1 cellular context compared by ENCODE assay signal in the genomic region with DNA sequence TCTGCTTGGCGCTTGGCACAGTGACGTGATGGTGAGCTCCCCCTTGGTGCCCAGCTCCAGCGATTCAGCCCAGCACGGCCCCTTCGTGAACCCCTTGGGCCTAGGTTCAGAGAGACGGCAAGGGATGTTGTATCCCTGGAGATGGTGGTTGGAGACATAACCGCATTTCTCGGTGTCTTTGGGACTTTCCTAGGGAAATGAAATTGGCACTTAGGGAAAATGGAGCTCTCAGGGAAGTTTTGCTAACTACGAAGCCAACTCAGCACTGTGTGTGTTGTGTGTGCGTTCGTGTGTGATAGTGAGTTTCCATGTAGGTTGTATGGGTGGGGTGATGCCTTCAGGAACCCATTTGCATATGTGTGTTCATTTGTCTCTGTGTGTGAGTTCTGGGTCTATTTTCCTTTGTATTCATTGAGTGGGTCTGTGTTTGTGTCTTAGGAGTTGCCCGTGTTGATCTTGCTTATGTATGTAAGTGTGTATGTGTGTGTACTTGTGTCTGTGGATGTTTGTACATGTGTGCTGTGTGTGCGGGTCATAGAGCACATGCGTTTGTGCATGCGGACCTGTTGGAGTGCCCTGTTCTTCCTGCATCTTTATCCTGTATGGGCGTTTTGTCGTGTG.
TF ChIP-seq lines count a peak whose summit lies in the region.

No MANE protein-coding gene starts in this region.

TF ChIP-seq in HepG2, 621 proteins besides CTCF, POLR2A, EP300 and RAD21 (continues in another document):
- TF ChIP-seq, protein P1, sequence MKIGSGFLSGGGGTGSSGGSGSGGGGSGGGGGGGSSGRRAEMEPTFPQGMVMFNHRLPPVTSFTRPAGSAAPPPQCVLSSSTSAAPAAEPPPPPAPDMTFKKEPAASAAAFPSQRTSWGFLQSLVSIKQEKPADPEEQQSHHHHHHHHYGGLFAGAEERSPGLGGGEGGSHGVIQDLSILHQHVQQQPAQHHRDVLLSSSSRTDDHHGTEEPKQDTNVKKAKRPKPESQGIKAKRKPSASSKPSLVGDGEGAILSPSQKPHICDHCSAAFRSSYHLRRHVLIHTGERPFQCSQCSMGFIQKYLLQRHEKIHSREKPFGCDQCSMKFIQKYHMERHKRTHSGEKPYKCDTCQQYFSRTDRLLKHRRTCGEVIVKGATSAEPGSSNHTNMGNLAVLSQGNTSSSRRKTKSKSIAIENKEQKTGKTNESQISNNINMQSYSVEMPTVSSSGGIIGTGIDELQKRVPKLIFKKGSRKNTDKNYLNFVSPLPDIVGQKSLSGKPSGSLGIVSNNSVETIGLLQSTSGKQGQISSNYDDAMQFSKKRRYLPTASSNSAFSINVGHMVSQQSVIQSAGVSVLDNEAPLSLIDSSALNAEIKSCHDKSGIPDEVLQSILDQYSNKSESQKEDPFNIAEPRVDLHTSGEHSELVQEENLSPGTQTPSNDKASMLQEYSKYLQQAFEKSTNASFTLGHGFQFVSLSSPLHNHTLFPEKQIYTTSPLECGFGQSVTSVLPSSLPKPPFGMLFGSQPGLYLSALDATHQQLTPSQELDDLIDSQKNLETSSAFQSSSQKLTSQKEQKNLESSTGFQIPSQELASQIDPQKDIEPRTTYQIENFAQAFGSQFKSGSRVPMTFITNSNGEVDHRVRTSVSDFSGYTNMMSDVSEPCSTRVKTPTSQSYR (CRISPR knock-in tag; IDR thresholded peaks at IDR 0.05; ENCODE audit: borderline replicate concordance) = no peak
- TF ChIP-seq SETDB1 (CRISPR knock-in tag; IDR thresholded peaks at IDR 0.05; ENCODE audit: borderline replicate concordance) (no peak; the same call in 1 of the 2 replicates), NFIC (IDR thresholded peaks at IDR 0.05; ENCODE audit: low read length) (no peak), SPEN (CRISPR knock-in tag; IDR thresholded peaks at IDR 0.05; ENCODE audit: low read depth) (no peak; the same call in 1 of the 2 replicates), KLF11 (CRISPR knock-in tag; IDR thresholded peaks at IDR 0.05) (no peak), FOXM1 (CRISPR knock-in tag; IDR thresholded peaks at IDR 0.05) (no peak), ZNF781 (CRISPR knock-in tag; IDR thresholded peaks at IDR 0.05; ENCODE audit: borderline replicate concordance, not compliant biosample characterization) (peak; percentile 20), ZNF143 (CRISPR knock-in tag; IDR thresholded peaks at IDR 0.05) (0 out of 2 replicates have a peak, but pooled peaks have one; percentile 29), ZNF674 (CRISPR knock-in tag; IDR thresholded peaks at IDR 0.05; ENCODE audit: low read depth) (peak; percentile 38; the same call in 1 of the 2 replicates), RBM22 (optimal IDR thresholded peaks at IDR 0.05; ENCODE audit: low read length) (no peak), SAFB2 (CRISPR knock-in tag; IDR thresholded peaks at IDR 0.05; ENCODE audit: borderline replicate concordance, low read depth) (no peak), ZNF75D (CRISPR knock-in tag; IDR thresholded peaks at IDR 0.05; ENCODE audit: borderline replicate concordance) (no peak), KAT7 (CRISPR knock-in tag; IDR thresholded peaks at IDR 0.05; ENCODE audit: borderline replicate concordance) (peak; percentile 52; the same call in 1 of the 2 replicates), EED (CRISPR knock-in tag; IDR thresholded peaks at IDR 0.05) (peak; percentile 42; the same call in 1 of the 2 replicates), AKAP8 (CRISPR knock-in tag; IDR thresholded peaks at IDR 0.05) (no peak), NR2F2 (IDR thresholded peaks at IDR 0.05; ENCODE audit: borderline replicate concordance, low read depth) (0 out of 2 replicates have a peak, but pooled peaks have one; percentile 31), ARNT2 (CRISPR knock-in tag; IDR thresholded peaks at IDR 0.05; ENCODE audit: low read depth) (peak; percentile 23; the same call in 1 of the 2 replicates), ZNF180 (CRISPR knock-in tag; IDR thresholded peaks at IDR 0.05; ENCODE audit: borderline replicate concordance, low read depth) (peak; percentile 91; the same call in 1 of the 2 replicates), RORA (CRISPR knock-in tag; IDR thresholded peaks at IDR 0.05) (no peak)
- TF ChIP-seq, protein P2, sequence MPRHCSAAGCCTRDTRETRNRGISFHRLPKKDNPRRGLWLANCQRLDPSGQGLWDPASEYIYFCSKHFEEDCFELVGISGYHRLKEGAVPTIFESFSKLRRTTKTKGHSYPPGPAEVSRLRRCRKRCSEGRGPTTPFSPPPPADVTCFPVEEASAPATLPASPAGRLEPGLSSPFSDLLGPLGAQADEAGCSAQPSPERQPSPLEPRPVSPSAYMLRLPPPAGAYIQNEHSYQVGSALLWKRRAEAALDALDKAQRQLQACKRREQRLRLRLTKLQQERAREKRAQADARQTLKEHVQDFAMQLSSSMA (CRISPR knock-in tag; IDR thresholded peaks at IDR 0.05) = no peak
- TF ChIP-seq, protein P3, sequence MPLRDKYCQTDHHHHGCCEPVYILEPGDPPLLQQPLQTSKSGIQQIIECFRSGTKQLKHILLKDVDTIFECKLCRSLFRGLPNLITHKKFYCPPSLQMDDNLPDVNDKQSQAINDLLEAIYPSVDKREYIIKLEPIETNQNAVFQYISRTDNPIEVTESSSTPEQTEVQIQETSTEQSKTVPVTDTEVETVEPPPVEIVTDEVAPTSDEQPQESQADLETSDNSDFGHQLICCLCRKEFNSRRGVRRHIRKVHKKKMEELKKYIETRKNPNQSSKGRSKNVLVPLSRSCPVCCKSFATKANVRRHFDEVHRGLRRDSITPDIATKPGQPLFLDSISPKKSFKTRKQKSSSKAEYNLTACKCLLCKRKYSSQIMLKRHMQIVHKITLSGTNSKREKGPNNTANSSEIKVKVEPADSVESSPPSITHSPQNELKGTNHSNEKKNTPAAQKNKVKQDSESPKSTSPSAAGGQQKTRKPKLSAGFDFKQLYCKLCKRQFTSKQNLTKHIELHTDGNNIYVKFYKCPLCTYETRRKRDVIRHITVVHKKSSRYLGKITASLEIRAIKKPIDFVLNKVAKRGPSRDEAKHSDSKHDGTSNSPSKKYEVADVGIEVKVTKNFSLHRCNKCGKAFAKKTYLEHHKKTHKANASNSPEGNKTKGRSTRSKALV (CRISPR knock-in tag; IDR thresholded peaks at IDR 0.05) = no peak; the same call in none of the 2 replicates
- TF ChIP-seq, protein P4, sequence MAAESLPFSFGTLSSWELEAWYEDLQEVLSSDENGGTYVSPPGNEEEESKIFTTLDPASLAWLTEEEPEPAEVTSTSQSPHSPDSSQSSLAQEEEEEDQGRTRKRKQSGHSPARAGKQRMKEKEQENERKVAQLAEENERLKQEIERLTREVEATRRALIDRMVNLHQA (CRISPR knock-in tag; IDR thresholded peaks at IDR 0.05) = no peak
- TF ChIP-seq, protein P5, sequence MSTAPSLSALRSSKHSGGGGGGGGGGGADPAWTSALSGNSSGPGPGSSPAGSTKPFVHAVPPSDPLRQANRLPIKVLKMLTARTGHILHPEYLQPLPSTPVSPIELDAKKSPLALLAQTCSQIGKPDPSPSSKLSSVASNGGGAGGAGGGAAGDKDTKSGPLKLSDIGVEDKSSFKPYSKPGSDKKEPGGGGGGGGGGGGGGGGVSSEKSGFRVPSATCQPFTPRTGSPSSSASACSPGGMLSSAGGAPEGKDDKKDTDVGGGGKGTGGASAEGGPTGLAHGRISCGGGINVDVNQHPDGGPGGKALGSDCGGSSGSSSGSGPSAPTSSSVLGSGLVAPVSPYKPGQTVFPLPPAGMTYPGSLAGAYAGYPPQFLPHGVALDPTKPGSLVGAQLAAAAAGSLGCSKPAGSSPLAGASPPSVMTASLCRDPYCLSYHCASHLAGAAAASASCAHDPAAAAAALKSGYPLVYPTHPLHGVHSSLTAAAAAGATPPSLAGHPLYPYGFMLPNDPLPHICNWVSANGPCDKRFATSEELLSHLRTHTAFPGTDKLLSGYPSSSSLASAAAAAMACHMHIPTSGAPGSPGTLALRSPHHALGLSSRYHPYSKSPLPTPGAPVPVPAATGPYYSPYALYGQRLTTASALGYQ (CRISPR knock-in tag; IDR thresholded peaks at IDR 0.05) = no peak; the same call in 1 of the 2 replicates
- TF ChIP-seq, protein P6, sequence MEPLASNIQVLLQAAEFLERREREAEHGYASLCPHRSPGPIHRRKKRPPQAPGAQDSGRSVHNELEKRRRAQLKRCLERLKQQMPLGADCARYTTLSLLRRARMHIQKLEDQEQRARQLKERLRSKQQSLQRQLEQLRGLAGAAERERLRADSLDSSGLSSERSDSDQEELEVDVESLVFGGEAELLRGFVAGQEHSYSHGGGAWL (CRISPR knock-in tag; IDR thresholded peaks at IDR 0.05) = no peak
- TF ChIP-seq, protein P7, sequence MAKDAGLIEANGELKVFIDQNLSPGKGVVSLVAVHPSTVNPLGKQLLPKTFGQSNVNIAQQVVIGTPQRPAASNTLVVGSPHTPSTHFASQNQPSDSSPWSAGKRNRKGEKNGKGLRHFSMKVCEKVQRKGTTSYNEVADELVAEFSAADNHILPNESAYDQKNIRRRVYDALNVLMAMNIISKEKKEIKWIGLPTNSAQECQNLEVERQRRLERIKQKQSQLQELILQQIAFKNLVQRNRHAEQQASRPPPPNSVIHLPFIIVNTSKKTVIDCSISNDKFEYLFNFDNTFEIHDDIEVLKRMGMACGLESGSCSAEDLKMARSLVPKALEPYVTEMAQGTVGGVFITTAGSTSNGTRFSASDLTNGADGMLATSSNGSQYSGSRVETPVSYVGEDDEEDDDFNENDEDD (CRISPR knock-in tag; IDR thresholded peaks at IDR 0.05; ENCODE audit: borderline replicate concordance) = no peak
- TF ChIP-seq, protein P8, sequence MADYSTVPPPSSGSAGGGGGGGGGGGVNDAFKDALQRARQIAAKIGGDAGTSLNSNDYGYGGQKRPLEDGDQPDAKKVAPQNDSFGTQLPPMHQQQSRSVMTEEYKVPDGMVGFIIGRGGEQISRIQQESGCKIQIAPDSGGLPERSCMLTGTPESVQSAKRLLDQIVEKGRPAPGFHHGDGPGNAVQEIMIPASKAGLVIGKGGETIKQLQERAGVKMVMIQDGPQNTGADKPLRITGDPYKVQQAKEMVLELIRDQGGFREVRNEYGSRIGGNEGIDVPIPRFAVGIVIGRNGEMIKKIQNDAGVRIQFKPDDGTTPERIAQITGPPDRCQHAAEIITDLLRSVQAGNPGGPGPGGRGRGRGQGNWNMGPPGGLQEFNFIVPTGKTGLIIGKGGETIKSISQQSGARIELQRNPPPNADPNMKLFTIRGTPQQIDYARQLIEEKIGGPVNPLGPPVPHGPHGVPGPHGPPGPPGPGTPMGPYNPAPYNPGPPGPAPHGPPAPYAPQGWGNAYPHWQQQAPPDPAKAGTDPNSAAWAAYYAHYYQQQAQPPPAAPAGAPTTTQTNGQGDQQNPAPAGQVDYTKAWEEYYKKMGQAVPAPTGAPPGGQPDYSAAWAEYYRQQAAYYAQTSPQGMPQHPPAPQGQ (CRISPR knock-in tag; IDR thresholded peaks at IDR 0.05; ENCODE audit: borderline replicate concordance) = no peak
- TF ChIP-seq, protein P9, sequence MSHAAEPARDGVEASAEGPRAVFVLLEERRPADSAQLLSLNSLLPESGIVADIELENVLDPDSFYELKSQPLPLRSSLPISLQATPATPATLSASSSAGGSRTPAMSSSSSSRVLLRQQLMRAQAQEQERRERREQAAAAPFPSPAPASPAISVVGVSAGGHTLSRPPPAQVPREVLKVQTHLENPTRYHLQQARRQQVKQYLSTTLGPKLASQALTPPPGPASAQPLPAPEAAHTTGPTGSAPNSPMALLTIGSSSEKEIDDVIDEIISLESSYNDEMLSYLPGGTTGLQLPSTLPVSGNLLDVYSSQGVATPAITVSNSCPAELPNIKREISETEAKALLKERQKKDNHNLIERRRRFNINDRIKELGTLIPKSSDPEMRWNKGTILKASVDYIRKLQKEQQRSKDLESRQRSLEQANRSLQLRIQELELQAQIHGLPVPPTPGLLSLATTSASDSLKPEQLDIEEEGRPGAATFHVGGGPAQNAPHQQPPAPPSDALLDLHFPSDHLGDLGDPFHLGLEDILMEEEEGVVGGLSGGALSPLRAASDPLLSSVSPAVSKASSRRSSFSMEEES (CRISPR knock-in tag; IDR thresholded peaks at IDR 0.05) = no peak; the same call in 1 of the 2 replicates
- TF ChIP-seq, protein P10, sequence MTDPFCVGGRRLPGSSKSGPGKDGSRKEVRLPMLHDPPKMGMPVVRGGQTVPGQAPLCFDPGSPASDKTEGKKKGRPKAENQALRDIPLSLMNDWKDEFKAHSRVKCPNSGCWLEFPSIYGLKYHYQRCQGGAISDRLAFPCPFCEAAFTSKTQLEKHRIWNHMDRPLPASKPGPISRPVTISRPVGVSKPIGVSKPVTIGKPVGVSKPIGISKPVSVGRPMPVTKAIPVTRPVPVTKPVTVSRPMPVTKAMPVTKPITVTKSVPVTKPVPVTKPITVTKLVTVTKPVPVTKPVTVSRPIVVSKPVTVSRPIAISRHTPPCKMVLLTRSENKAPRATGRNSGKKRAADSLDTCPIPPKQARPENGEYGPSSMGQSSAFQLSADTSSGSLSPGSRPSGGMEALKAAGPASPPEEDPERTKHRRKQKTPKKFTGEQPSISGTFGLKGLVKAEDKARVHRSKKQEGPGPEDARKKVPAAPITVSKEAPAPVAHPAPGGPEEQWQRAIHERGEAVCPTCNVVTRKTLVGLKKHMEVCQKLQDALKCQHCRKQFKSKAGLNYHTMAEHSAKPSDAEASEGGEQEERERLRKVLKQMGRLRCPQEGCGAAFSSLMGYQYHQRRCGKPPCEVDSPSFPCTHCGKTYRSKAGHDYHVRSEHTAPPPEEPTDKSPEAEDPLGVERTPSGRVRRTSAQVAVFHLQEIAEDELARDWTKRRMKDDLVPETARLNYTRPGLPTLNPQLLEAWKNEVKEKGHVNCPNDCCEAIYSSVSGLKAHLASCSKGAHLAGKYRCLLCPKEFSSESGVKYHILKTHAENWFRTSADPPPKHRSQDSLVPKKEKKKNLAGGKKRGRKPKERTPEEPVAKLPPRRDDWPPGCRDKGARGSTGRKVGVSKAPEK (CRISPR knock-in tag; IDR thresholded peaks at IDR 0.05; ENCODE audit: borderline replicate concordance) = no peak
- TF ChIP-seq, protein P11, sequence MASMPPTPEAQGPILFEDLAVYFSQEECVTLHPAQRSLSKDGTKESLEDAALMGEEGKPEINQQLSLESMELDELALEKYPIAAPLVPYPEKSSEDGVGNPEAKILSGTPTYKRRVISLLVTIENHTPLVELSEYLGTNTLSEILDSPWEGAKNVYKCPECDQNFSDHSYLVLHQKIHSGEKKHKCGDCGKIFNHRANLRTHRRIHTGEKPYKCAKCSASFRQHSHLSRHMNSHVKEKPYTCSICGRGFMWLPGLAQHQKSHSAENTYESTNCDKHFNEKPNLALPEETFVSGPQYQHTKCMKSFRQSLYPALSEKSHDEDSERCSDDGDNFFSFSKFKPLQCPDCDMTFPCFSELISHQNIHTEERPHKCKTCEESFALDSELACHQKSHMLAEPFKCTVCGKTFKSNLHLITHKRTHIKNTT (CRISPR knock-in tag; IDR thresholded peaks at IDR 0.05) = no peak
